Comparison of ENCODE assay signal across 13 cellular contexts in the genomic region with DNA sequence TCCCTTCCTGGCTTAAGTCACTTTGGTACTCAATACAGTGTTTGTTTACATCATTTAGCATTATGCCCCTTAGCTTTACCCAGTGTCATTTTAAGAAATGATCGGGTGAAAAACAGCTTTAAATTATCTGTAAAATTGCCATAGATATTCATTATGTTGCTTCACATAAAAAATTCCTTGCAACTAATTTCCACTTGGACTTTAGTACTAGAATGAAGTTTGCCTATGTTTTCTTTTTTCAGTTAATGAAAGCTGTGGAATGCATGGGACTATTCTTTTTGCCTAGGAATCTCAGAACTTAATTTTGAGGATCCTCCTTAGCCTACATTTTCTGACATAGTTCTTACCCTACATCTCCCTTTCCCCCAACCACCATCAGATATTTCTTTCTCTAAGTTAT. TPM values are rescaled to one million over a fixed set of nuclear protein-coding genes. Genes with fewer than 3 reads are reported as not detected.
DNase-seq lines count a peak whose midpoint lies in the region; ATAC-seq and TF ChIP-seq lines count a peak whose summit lies in the region.
"Had no signal": no experiment of that assay in that cellular context is flagged by ENCODE, and none has a peak within 500 bp of the region (broad histone marks: within the 10 kb centered on the region; RNA-seq: fewer than 3 reads in every experiment).

No MANE protein-coding gene starts in this region.

- POLR2A ChIA-PET in HCT116 (lab: Charles Lee), result interaction anchor here (1.3 to 1.8 kb wide), 2 partner anchors 33 to 39 kb away, joined by 3 to 6 read pairs; a partner anchor contains a TSS

- BruUV-seq in HCT116 (replicated peaks; lab: Mats Ljungman, UMichigan), result no TSS peak

- no peaks in the 10 kb centered on the region for H3K27me3 ChIP-seq in HCT116 (ENCODE audit: insufficient read depth, low read length)
- no peaks in the 10 kb centered on the region for H3K27me3 ChIP-seq in hepatocyte
- no peaks in the 10 kb centered on the region for H3K27me3 ChIP-seq in smooth muscle cell (ENCODE audit: low read depth)
- H3K27me3 ChIP-seq: BLaER1 treated with 17β-estradiol and CSF1 and Interleukin-3, amounts not matched to agents 10 nM and 100 nM had no signal

- H3K4me1 ChIP-seq in HCT116 (ENCODE audit: control insufficient read depth in 1 of 2, insufficient read depth in 2 of 2, low read length in 2 of 2), result peaks cover 14 to 50% of the 10 kb centered on the region in 2 experiments; a peak in 3 of 4 replicates
- peaks cover 42% of the 10 kb centered on the region for H3K4me1 ChIP-seq in hepatocyte (ENCODE audit: insufficient read depth)
- peaks cover 5% of the 10 kb centered on the region for H3K4me1 ChIP-seq in smooth muscle cell (ENCODE audit: low read depth)
- H3K4me1 ChIP-seq: BLaER1 treated with 17β-estradiol and CSF1 and Interleukin-3, amounts not matched to agents 10 nM and 100 nM had no signal

- H3K9me3 ChIP-seq in HCT116 (ENCODE audit: control insufficient read depth in 1 of 2, insufficient read depth in 1 of 2, low read depth in 1 of 2, low read length in 2 of 2) (no peaks in the 10 kb centered on the region), hepatocyte (ENCODE audit: low read depth) (no peaks in the 10 kb centered on the region), smooth muscle cell (replicated peaks; ENCODE audit: low read depth) (no peaks in the 10 kb centered on the region)
- H3K9me3 ChIP-seq: HAP-1 had no signal

- H2AFZ ChIP-seq in HCT116 (ENCODE audit: low read depth, low read length, poor library complexity, severe bottlenecking), result no peak overlapping the region
- H2AFZ ChIP-seq in hepatocyte, result no peak overlapping the region
- H2AFZ ChIP-seq in smooth muscle cell (ENCODE audit: low read depth), result no peak overlapping the region

- H3K4me2 ChIP-seq in HCT116 (ENCODE audit: low read length), result peak overlapping the region; percentile 45
- peak overlapping the region; percentile 35 for H3K4me2 ChIP-seq in hepatocyte
- no peak overlapping the region for H3K4me2 ChIP-seq in smooth muscle cell

- no peak for ATAC-seq in HCT116
- ATAC-seq in GM18502 (IDR thresholded peaks at IDR 0.05; ENCODE audit: poor library complexity, unreplicated experiment), result no peak
- ATAC-seq in HG03354 (IDR thresholded peaks at IDR 0.05; ENCODE audit: poor library complexity, severe bottlenecking, unreplicated experiment), result no peak

- H3K9ac ChIP-seq in HCT116 (ENCODE audit: low read length), result peak overlapping the region; percentile 31
- no peak overlapping the region for H3K9ac ChIP-seq in smooth muscle cell (ENCODE audit: low read depth)
- H3K9ac ChIP-seq: BLaER1 treated with 17β-estradiol and CSF1 and Interleukin-3, amounts not matched to agents 10 nM and 100 nM had no signal

- H3K9me2 ChIP-seq in HCT116 (ENCODE audit: insufficient read depth) (no peaks in the 10 kb centered on the region), hepatocyte (replicated peaks; ENCODE audit: insufficient read depth) (no peaks in the 10 kb centered on the region)

- CTCF ChIA-PET in HCT116 (lab: Charles Lee), result interaction anchor here (1.6 to 2.1 kb wide), 2 partner anchors 16 to 32 kb away, joined by 4 to 7 read pairs; no protein-coding TSS in a partner anchor

- H4K20me1 ChIP-seq in HCT116 (ENCODE audit: insufficient read depth) (no peaks in the 10 kb centered on the region), hepatocyte (ENCODE audit: insufficient read depth, poor library complexity, severe bottlenecking) (no peaks in the 10 kb centered on the region), smooth muscle cell (ENCODE audit: low read depth) (no peaks in the 10 kb centered on the region)
- H4K20me1 ChIP-seq: BLaER1 treated with 17β-estradiol and CSF1 and Interleukin-3, amounts not matched to agents 10 nM and 100 nM had no signal

- RAD21 ChIA-PET in HCT116 (lab: Charles Lee; ENCODE audit: low non-redundant PET in 1 of 2, low total read pairs in 2 of 2, uncharacterized antibody in 2 of 2, unreplicated experiment in 2 of 2), result no interaction called here

- no peak for TF ChIP-seq RAD21 in HCT116 (IDR thresholded peaks at IDR 0.05; ENCODE audit: low read depth)

- 0 out of 4 replicates have a peak overlapping the region, but pooled peaks of 1 of the 2 experiments have one; percentile 15 for H3K4me3 ChIP-seq in HCT116 (replicated peaks in 1 of 2; ENCODE audit: low read depth in 1 of 2, low read length in 2 of 2)
- H3K4me3 ChIP-seq in hepatocyte, result no peak overlapping the region
- no peak overlapping the region for H3K4me3 ChIP-seq in smooth muscle cell
- H3K4me3 ChIP-seq: BLaER1 treated with 17β-estradiol and CSF1 and Interleukin-3, amounts not matched to agents 10 nM and 100 nM; HAP-1 had no signal

- H3K36me3 ChIP-seq in HCT116 (ENCODE audit: control insufficient read depth in 1 of 2, insufficient read depth in 2 of 2, low read length in 2 of 2), result no peaks in the 10 kb centered on the region
- H3K36me3 ChIP-seq in hepatocyte (replicated peaks; ENCODE audit: insufficient read depth, low read depth), result no peaks in the 10 kb centered on the region
- H3K36me3 ChIP-seq in smooth muscle cell (ENCODE audit: low read depth), result no peaks in the 10 kb centered on the region
- H3K36me3 ChIP-seq: BLaER1 treated with 17β-estradiol and CSF1 and Interleukin-3, amounts not matched to agents 10 nM and 100 nM; HAP-1 had no signal

- H3K79me2 ChIP-seq in HCT116 (ENCODE audit: insufficient read depth, low read length), result no peaks in the 10 kb centered on the region
- H3K79me2 ChIP-seq in hepatocyte, result no peaks in the 10 kb centered on the region
- H3K79me2 ChIP-seq in smooth muscle cell (ENCODE audit: low read depth), result no peaks in the 10 kb centered on the region

- DNase-seq in HCT116 (ENCODE audit: low read depth, low spot score), result no peak
- DNase-seq in hepatocyte (ENCODE audit: low spot score), result no peak
- DNase-seq in smooth muscle cell (lab: John Stamatoyannopoulos, UW; ENCODE audit: unreplicated experiment), result no peak
- no peak for DNase-seq in NCI-H69 (lab: John Stamatoyannopoulos, UW)
- no peak for DNase-seq in posterior vena cava (ENCODE audit: low spot score)
- DNase-seq: KBM-7, NCI-H1105, NCI-H187 had no signal

- H3F3A ChIP-seq in smooth muscle cell (ENCODE audit: low read depth), result peaks cover 3% of the 10 kb centered on the region

- H3K27ac ChIP-seq in HCT116 (ENCODE audit: low read depth, low read length), result no peak overlapping the region
- peak overlapping the region; percentile 70 for H3K27ac ChIP-seq in VCaP
- H3K27ac ChIP-seq in hepatocyte, result peak overlapping the region; percentile 95
- peak overlapping the region; percentile 60 for H3K27ac ChIP-seq in smooth muscle cell (ENCODE audit: low read depth)
- H3K27ac ChIP-seq: BLaER1 treated with 17β-estradiol and CSF1 and Interleukin-3, amounts not matched to agents 10 nM and 100 nM had no signal

- intact Hi-C loops in HCT116 (cut with micrococcal nuclease) (no loop called here), posterior vena cava (cut with DNase I) (no loop called here)

- TF ChIP-seq POLR2A in HCT116 (IDR thresholded peaks at IDR 0.05; ENCODE audit: borderline replicate concordance, extremely low read depth, insufficient read depth, insufficient read length), result no peak

- TF ChIP-seq CTCF in HCT116 (IDR thresholded peaks at IDR 0.05 in 2 of 3, conservative IDR thresholded peaks at IDR 0.05 in 1 of 3; ENCODE audit: borderline replicate concordance in 1 of 3, insufficient read depth in 1 of 3, low read depth in 2 of 3, low read length in 2 of 3), result no peak
- no peak for TF ChIP-seq CTCF in VCaP (conservative IDR thresholded peaks at IDR 0.05)
- TF ChIP-seq CTCF in hepatocyte (IDR thresholded peaks at IDR 0.05; ENCODE audit: poor library complexity), result no peak
- TF ChIP-seq CTCF in smooth muscle cell (IDR thresholded peaks at IDR 0.05; ENCODE audit: borderline replicate concordance, insufficient read depth, poor library complexity, severe bottlenecking), result no peak

- WGBS in hepatocyte (ENCODE audit: low lambda C conversion rate, missing lambda C conversion rate), result 27% methylated on average over 1 of the region's 1 CpG
- WGBS in smooth muscle cell (ENCODE audit: low lambda C conversion rate), result 74% methylated on average over 1 of the region's 1 CpG

TF ChIP-seq in HCT116, 20 proteins besides CTCF, POLR2A, EP300 and RAD21 (continues in another document):
- TF ChIP-seq ZFX (IDR thresholded peaks at IDR 0.05), result no peak
- no peak for TF ChIP-seq CBX3 (IDR thresholded peaks at IDR 0.05; ENCODE audit: low read depth)
- no peak for TF ChIP-seq ZNF274 (IDR thresholded peaks at IDR 0.05; ENCODE audit: low read depth, low read length)
- no peak for TF ChIP-seq EZH2phosphoT487 (IDR thresholded peaks at IDR 0.05; ENCODE audit: borderline replicate concordance)
- no peak for TF ChIP-seq EGR1 (IDR thresholded peaks at IDR 0.05; ENCODE audit: low read depth)
- TF ChIP-seq SIN3A (IDR thresholded peaks at IDR 0.05; ENCODE audit: low read depth), result no peak
- no peak for TF ChIP-seq JUND (IDR thresholded peaks at IDR 0.05)
- no peak for TF ChIP-seq YY1 (IDR thresholded peaks at IDR 0.05; ENCODE audit: extremely low read depth, insufficient replicate concordance, low read depth, low read length)
- no peak for TF ChIP-seq EZH2 (IDR thresholded peaks at IDR 0.05)
- TF ChIP-seq CEBPB (IDR thresholded peaks at IDR 0.05; ENCODE audit: low read depth), result no peak
- TF ChIP-seq, protein P1, sequence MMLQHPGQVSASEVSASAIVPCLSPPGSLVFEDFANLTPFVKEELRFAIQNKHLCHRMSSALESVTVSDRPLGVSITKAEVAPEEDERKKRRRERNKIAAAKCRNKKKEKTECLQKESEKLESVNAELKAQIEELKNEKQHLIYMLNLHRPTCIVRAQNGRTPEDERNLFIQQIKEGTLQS (IDR thresholded peaks at IDR 0.05), result no peak
- no peak for TF ChIP-seq TCF7L2 (IDR thresholded peaks at IDR 0.05; ENCODE audit: borderline replicate concordance, extremely low read depth, insufficient read depth, insufficient read length)
- no peak for TF ChIP-seq POLR2AphosphoS5 (IDR thresholded peaks at IDR 0.05; ENCODE audit: low read depth, low read length)

RNA-seq across cellular contexts. Expression of a gene that starts 38.4 kb away (rescaled TPM):
- total RNA-seq in HCT116 (2021; ENCODE audit: unreplicated experiment) (96.7 TPM), hepatocyte (300 and 338 TPM in 2 replicates), smooth muscle cell (599 and 780 TPM in 2 replicates), posterior vena cava (100 to 1,000 TPM in 1 of 2 donors, 10 to 100 TPM in 1; 84.5 to 125 TPM)
- 88.6 and 111 TPM in 2 replicates for polyA plus RNA-seq in HCT116 (2012)
- polyA plus RNA-seq in hepatocyte (125 and 172 TPM in 2 replicates), smooth muscle cell (173 and 184 TPM in 2 replicates)
